In genomic region chr5:72178910-72179815, GRCh38 we compare ENCODE assay signal across 9 cellular contexts.
DNase-seq lines count a peak whose midpoint lies in the region; ATAC-seq and TF ChIP-seq lines count a peak whose summit lies in the region.
"Had no signal": no experiment of that assay in that cellular context is flagged by ENCODE, and none has a peak within 500 bp of the region (broad histone marks: within the 10 kb centered on the region; RNA-seq: fewer than 3 reads in every experiment).

No MANE protein-coding gene starts in this region.

- H3K4me3 ChIP-seq in fibroblast of pulmonary artery (replicated peaks; ENCODE audit: low read depth, low read length) = peak overlapping the region; percentile 42

- H3K4me3 Mint-ChIP-seq in osteocyte (ENCODE audit: unreplicated experiment) = peak overlapping the region; percentile 53
- H3K4me3 Mint-ChIP-seq: activated B cell treated with CpG ODN at 0.5 μM for 24 hours had no signal

- no peaks in the 10 kb centered on the region for H3K9me3 Mint-ChIP-seq in osteocyte (ENCODE audit: unreplicated experiment)
- H3K9me3 Mint-ChIP-seq: activated B cell treated with CpG ODN at 0.5 μM for 24 hours had no signal

- H3K27me3 Mint-ChIP-seq in osteocyte (ENCODE audit: unreplicated experiment) = no peaks in the 10 kb centered on the region

- TF ChIP-seq CTCF in fibroblast of pulmonary artery (IDR thresholded peaks at IDR 0.05; ENCODE audit: low read length, missing control alignments) (no peak), osteocyte (IDR thresholded peaks at IDR 0.05) (no peak)

- in situ Hi-C loops in SK-MEL-5 (cut with HindIII; ENCODE audit: low pct_unique_long_range_greater_than_20kb, low sequenced_read_pairs) = no loop called here

- H3K36me3 Mint-ChIP-seq in osteocyte (ENCODE audit: unreplicated experiment) = peaks cover 23% of the 10 kb centered on the region

- DNase-seq in AG20443 (ENCODE audit: low spot score) (peak; percentile 93), SK-MEL-5 (ENCODE audit: low read depth, low spot score) (peak; percentile 54), fibroblast of pulmonary artery (ENCODE audit: low read depth) (peak; percentile 95), osteocyte (ENCODE audit: extremely low spot score, unreplicated experiment) (peak; percentile 88), RPMI8226 (no peak)
- DNase-seq: activated B cell treated with CpG ODN at 0.5 μM for 24 hours had no signal

- no peak for ATAC-seq in HG03571 (IDR thresholded peaks at IDR 0.05; ENCODE audit: unreplicated experiment)
- ATAC-seq in GM18519 (IDR thresholded peaks at IDR 0.05; ENCODE audit: low FRiP score, unreplicated experiment) = no peak
- ATAC-seq in HG03469 (IDR thresholded peaks at IDR 0.05; ENCODE audit: unreplicated experiment) = no peak

- H3K27ac Mint-ChIP-seq in osteocyte (ENCODE audit: unreplicated experiment) = peak overlapping the region; percentile 97
- H3K27ac Mint-ChIP-seq: activated B cell treated with CpG ODN at 0.5 μM for 24 hours had no signal

- peaks cover 65% of the 10 kb centered on the region for H3K4me1 Mint-ChIP-seq in osteocyte (ENCODE audit: unreplicated experiment)
- H3K4me1 Mint-ChIP-seq: activated B cell treated with CpG ODN at 0.5 μM for 24 hours had no signal
